In the genomic region with DNA sequence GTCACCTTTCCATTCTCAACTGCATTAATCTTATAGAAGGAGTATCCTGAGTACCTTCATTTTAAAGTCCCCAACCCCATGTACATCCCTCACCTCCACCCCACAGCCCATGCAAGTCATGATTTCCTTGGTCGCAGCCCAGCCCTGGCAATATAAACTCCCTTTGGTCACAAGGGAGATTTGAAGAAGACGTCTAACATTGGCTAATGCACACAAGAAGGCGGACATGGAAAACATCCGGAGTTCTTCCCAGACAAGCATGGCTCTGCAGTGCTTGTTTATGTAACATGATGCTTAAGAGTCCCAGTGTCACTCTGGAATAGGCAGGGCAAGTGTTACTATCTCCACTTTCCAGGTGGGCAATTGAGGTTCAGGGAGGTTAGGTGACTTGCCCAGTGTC, we compare ENCODE assay signal across 1 cellular context.
TF ChIP-seq lines count a peak whose summit lies in the region.

No MANE protein-coding gene starts in this region.

TF ChIP-seq in HepG2, 621 proteins besides CTCF, POLR2A, EP300 and RAD21 (continued from another document):
- TF ChIP-seq, protein P1, sequence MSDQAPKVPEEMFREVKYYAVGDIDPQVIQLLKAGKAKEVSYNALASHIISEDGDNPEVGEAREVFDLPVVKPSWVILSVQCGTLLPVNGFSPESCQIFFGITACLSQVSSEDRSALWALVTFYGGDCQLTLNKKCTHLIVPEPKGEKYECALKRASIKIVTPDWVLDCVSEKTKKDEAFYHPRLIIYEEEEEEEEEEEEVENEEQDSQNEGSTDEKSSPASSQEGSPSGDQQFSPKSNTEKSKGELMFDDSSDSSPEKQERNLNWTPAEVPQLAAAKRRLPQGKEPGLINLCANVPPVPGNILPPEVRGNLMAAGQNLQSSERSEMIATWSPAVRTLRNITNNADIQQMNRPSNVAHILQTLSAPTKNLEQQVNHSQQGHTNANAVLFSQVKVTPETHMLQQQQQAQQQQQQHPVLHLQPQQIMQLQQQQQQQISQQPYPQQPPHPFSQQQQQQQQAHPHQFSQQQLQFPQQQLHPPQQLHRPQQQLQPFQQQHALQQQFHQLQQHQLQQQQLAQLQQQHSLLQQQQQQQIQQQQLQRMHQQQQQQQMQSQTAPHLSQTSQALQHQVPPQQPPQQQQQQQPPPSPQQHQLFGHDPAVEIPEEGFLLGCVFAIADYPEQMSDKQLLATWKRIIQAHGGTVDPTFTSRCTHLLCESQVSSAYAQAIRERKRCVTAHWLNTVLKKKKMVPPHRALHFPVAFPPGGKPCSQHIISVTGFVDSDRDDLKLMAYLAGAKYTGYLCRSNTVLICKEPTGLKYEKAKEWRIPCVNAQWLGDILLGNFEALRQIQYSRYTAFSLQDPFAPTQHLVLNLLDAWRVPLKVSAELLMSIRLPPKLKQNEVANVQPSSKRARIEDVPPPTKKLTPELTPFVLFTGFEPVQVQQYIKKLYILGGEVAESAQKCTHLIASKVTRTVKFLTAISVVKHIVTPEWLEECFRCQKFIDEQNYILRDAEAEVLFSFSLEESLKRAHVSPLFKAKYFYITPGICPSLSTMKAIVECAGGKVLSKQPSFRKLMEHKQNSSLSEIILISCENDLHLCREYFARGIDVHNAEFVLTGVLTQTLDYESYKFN (CRISPR knock-in tag; conservative IDR thresholded peaks at IDR 0.05), result no peak
- TF ChIP-seq MTA3 (CRISPR knock-in tag; IDR thresholded peaks at IDR 0.05) (no peak), RFX5 (IDR thresholded peaks at IDR 0.05; ENCODE audit: low read depth, low read length) (no peak), CEBPG (CRISPR knock-in tag; IDR thresholded peaks at IDR 0.05) (no peak), TRIM24 (CRISPR knock-in tag; IDR thresholded peaks at IDR 0.05) (no peak), STAG1 (CRISPR knock-in tag; IDR thresholded peaks at IDR 0.05) (no peak), FOXO1 (CRISPR knock-in tag; IDR thresholded peaks at IDR 0.05) (no peak), HDAC6 (IDR thresholded peaks at IDR 0.05; ENCODE audit: low read depth, low read length) (no peak), U2AF1 (optimal IDR thresholded peaks at IDR 0.05; ENCODE audit: low read depth, low read length) (no peak), NFATC3 (CRISPR knock-in tag; IDR thresholded peaks at IDR 0.05) (no peak), ZNF703 (CRISPR knock-in tag; IDR thresholded peaks at IDR 0.05; ENCODE audit: borderline replicate concordance) (no peak), GATA4 (IDR thresholded peaks at IDR 0.05; ENCODE audit: borderline replicate concordance, low read depth) (no peak), ZFP36L1 (CRISPR knock-in tag; IDR thresholded peaks at IDR 0.05) (no peak), ZNF891 (CRISPR knock-in tag; IDR thresholded peaks at IDR 0.05) (no peak)
- TF ChIP-seq, protein P2, sequence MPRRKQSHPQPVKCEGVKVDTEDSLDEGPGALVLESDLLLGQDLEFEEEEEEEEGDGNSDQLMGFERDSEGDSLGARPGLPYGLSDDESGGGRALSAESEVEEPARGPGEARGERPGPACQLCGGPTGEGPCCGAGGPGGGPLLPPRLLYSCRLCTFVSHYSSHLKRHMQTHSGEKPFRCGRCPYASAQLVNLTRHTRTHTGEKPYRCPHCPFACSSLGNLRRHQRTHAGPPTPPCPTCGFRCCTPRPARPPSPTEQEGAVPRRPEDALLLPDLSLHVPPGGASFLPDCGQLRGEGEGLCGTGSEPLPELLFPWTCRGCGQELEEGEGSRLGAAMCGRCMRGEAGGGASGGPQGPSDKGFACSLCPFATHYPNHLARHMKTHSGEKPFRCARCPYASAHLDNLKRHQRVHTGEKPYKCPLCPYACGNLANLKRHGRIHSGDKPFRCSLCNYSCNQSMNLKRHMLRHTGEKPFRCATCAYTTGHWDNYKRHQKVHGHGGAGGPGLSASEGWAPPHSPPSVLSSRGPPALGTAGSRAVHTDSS (CRISPR knock-in tag; conservative IDR thresholded peaks at IDR 0.05), result no peak
